ENCODE assay signal across 10 cellular contexts in the genomic region with DNA sequence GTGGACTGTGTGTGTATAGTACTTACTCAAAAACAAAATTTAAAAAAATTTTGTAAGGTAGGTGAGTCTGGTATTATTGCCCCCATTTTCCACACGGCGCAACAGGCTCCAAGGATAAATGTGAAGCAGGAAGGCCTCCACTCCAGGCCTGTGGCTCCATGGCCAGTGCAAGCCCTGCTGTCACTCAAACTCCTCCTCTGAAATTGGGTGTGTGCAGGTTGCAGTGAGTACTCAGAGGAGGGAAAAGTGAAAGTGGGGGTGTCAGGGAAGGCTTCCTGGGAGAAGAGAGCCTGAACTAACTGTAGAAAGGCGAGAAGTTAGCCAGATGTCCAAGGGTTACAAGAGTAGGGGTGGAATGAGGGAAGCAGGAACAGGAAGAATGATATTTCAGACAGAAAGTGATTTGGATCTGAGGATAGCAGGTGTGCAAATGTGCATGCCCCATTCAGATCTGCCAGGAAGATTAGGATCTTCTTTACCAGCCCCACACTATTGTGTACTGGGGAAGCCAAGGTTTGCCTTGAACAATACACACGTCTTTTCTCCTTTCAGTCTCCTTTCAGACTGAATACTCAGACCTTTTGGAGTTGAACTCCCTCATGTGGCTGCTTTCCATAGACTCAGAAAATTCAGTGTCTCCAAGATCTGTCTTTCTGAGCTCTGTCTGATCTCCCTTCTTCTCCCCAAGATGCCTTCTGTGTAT. TPM values are rescaled to one million over a fixed set of nuclear protein-coding genes. Genes with fewer than 3 reads are reported as not detected.
A peak's percentile ranks its signal among the peaks of the same experiment; 100 is the strongest.
DNase-seq lines count a peak whose midpoint lies in the region; ATAC-seq, FAIRE-seq and TF ChIP-seq lines count a peak whose summit lies in the region.
"Had no signal": no experiment of that assay in that cellular context is flagged by ENCODE, and none has a peak within 500 bp of the region (broad histone marks: within the 10 kb centered on the region; RNA-seq: fewer than 3 reads in every experiment).

No MANE protein-coding gene starts in this region.

- H3K79me2 ChIP-seq in GM12878 (ENCODE audit: control insufficient read depth, insufficient read depth, low read length), result no peaks in the 10 kb centered on the region

- WGBS in GM12878 (ENCODE audit: insufficient coverage, insufficient replicate concordance, low lambda C conversion rate, missing lambda C conversion rate), result 70% methylated on average over 4 of the region's 4 CpGs
- 74% methylated on average over 4 of the region's 4 CpGs for WGBS in liver

- FAIRE-seq in GM12878 (lab: Jason Lieb, UNC), result no peak

- no peak overlapping the region for H3K4me2 ChIP-seq in GM12878 (ENCODE audit: control insufficient read depth, insufficient read depth)

- no peaks in the 10 kb centered on the region for H4K20me1 ChIP-seq in GM12878 (ENCODE audit: control insufficient read depth, insufficient read depth)

- peak; percentile 56 for TF ChIP-seq CTCF in AG09309 (IDR thresholded peaks at IDR 0.05; ENCODE audit: control insufficient read depth, insufficient read depth, low read depth, low read length, missing control alignments)
- no peak for TF ChIP-seq CTCF in HEK293 (tag by site-specific recombination; IDR thresholded peaks at IDR 0.05)
- TF ChIP-seq CTCF in GM12878 (IDR thresholded peaks at IDR 0.05 in 2 of 3, conservative IDR thresholded peaks at IDR 0.05 in 1 of 3; ENCODE audit: control insufficient read depth in 2 of 3, extremely low read depth in 1 of 3, insufficient read depth in 1 of 3, low read depth in 3 of 3, low read length in 3 of 3), result peak in 1 of 3 experiments; percentile 20; a peak in 1 of 6 replicates
- peak; percentile 34 for TF ChIP-seq CTCF in liver (IDR thresholded peaks at IDR 0.05; ENCODE audit: low read depth, low read length, missing input control)

- ATAC-seq in GM12878 (peak; percentile 37; the same call in 2 of the 3 replicates), HG02610 (IDR thresholded peaks at IDR 0.05; ENCODE audit: unreplicated experiment) (no peak)

- no peak overlapping the region for H3K9ac ChIP-seq in GM12878 (ENCODE audit: control insufficient read depth, insufficient read depth, low read length)
- H3K9ac ChIP-seq in liver (ENCODE audit: low read depth in 1 of 2, low read length in 2 of 2), result no peak overlapping the region

- RAD21 ChIA-PET in GM12878 (lab: Charles Lee; ENCODE audit: unreplicated experiment), result no interaction called here

- H3K27ac ChIP-seq in HEK293 (ENCODE audit: extremely low read depth, low read depth, low read length) (no peak overlapping the region), GM12878 (ENCODE audit: control insufficient read depth, insufficient read depth) (no peak overlapping the region), liver (ENCODE audit: low read depth in 1 of 2, low read length in 2 of 2) (no peak overlapping the region)

- 0 out of 2 replicates have a peak, but pooled peaks have one; percentile 38 for TF ChIP-seq RAD21 in GM12878 (IDR thresholded peaks at IDR 0.05; ENCODE audit: insufficient read depth, low read depth, low read length)
- peak; percentile 71 to 74 for TF ChIP-seq RAD21 in liver (IDR thresholded peaks at IDR 0.05)

- intact Hi-C loops in GM12878 (cut with micrococcal nuclease; ENCODE audit: unreplicated experiment), result no loop called here

- no peak for TF ChIP-seq POLR2A in GM12878 (IDR thresholded peaks at IDR 0.05; ENCODE audit: low read depth, low read length)

- DNase-seq in AG09309 (ENCODE audit: low read depth) (no peak), GM12878 (ENCODE audit: low read depth, low spot score) (no peak), hepatic stellate cell (ENCODE audit: low spot score) (no peak), NK-92 (lab: John Stamatoyannopoulos, UW; ENCODE audit: unreplicated experiment) (no peak)
- no peak for DNase-seq in activated naive CD4-positive, alpha-beta T cell treated with anti-CD3 and anti-CD28 coated beads, Interleukin-2, amount 50 U/mL, for 16 hours
- DNase-seq: activated naive CD8-positive, alpha-beta T cell treated with anti-CD3 and anti-CD28 coated beads, Interleukin-2, amount 10 ng/mL, durations not matched to agents 7 days and 5 days; NCI-H187 treated with DMSO at 0.1 percent for 48 hours had no signal

- H3K4me3 ChIP-seq in AG09309 (ENCODE audit: control insufficient read depth, low read depth, low read length) (no peak overlapping the region), HEK293 (ENCODE audit: low read depth, low read length) (no peak overlapping the region), GM12878 (no peak overlapping the region), liver (ENCODE audit: low read depth in 1 of 3, low read length in 3 of 3) (no peak overlapping the region)

- no peak overlapping the region for H2AFZ ChIP-seq in GM12878 (ENCODE audit: control insufficient read depth, low read depth, low read length)

- POLR2A ChIA-PET in HEK293 (lab: Yijun Ruan, JAX) (no interaction called here), GM12878 (lab: Charles Lee) (no interaction called here)

- H3K9me3 ChIP-seq in HEK293 (ENCODE audit: control insufficient read depth, insufficient read depth, low read depth, low read length) (no peaks in the 10 kb centered on the region), GM12878 (replicated peaks; ENCODE audit: control insufficient read depth, insufficient read depth, low read length) (peaks cover 7% of the 10 kb centered on the region; the same call in 2 of the 3 replicates), liver (ENCODE audit: control insufficient read depth in 4 of 4, low read length in 3 of 4) (no peaks in the 10 kb centered on the region)

- no peaks in the 10 kb centered on the region for H3K36me3 ChIP-seq in HEK293 (ENCODE audit: control insufficient read depth in 2 of 2, insufficient read depth in 1 of 2, low read length in 2 of 2)
- H3K36me3 ChIP-seq in GM12878 (ENCODE audit: control insufficient read depth in 2 of 2, insufficient read depth in 2 of 2, low read length in 1 of 2), result no peaks in the 10 kb centered on the region
- H3K36me3 ChIP-seq in liver (ENCODE audit: control insufficient read depth in 4 of 4, insufficient read depth in 3 of 4, low read depth in 1 of 4, low read length in 3 of 4), result no peaks in the 10 kb centered on the region

- H3K27me3 ChIP-seq in GM12878 (replicated peaks in 1 of 2; ENCODE audit: control insufficient read depth in 2 of 2, insufficient read depth in 2 of 2, low read length in 1 of 2), result peaks cover 1 to 8% of the 10 kb centered on the region in 2 experiments; a peak in 2 of 4 replicates
- H3K27me3 ChIP-seq in liver (ENCODE audit: control insufficient read depth in 4 of 4, insufficient read depth in 4 of 4, low read length in 3 of 4), result no peaks in the 10 kb centered on the region

- H3K4me1 ChIP-seq in HEK293 (ENCODE audit: control insufficient read depth, insufficient read depth, low read length) (no peaks in the 10 kb centered on the region), GM12878 (ENCODE audit: control insufficient read depth, insufficient read depth, low read length) (peaks cover 7% of the 10 kb centered on the region), liver (ENCODE audit: control insufficient read depth in 4 of 4, insufficient read depth in 4 of 4, low read length in 3 of 4) (no peaks in the 10 kb centered on the region)

- no peak for TF ChIP-seq EP300 in GM12878 (IDR thresholded peaks at IDR 0.05; ENCODE audit: borderline replicate concordance in 1 of 2, control insufficient read depth in 1 of 2, low read depth in 2 of 2, low read length in 2 of 2)

- SMC1A ChIA-PET in GM12878 (lab: Charles Lee; ENCODE audit: uncharacterized antibody, unreplicated experiment), result interaction anchor here (0.7 to 1.3 kb wide), 2 partner anchors 68 to 87 kb away, joined by 3 to 4 read pairs; no protein-coding TSS in a partner anchor

- no TSS peak for BruUV-seq in GM12878 (replicated peaks; lab: Mats Ljungman, UMichigan)

- in situ Hi-C loops in GM12878 (cut with MboI), result no loop called here

- CTCF ChIA-PET in HEK293 (lab: Yijun Ruan, JAX) (interaction anchor here (1.0 to 2.4 kb wide), 3 partner anchors 9 to 87 kb away, joined by 3 to 10 read pairs (median 4); no protein-coding TSS in a partner anchor), GM12878 (lab: Yijun Ruan, JAX) (interaction anchor here (1.4 kb wide), 1 partner anchor 87 kb away, joined by 8 read pairs; no protein-coding TSS in a partner anchor)

TF ChIP-seq in HEK293, 187 proteins besides CTCF, POLR2A, EP300 and RAD21:
- TF ChIP-seq ZNF654 (tag by site-specific recombination; IDR thresholded peaks at IDR 0.05; ENCODE audit: low read depth) (peak; percentile 13; the same call in 1 of the 2 replicates), HOXA7 (CRISPR knock-in tag; IDR thresholded peaks at IDR 0.05; ENCODE audit: borderline replicate concordance) (no peak)

TF ChIP-seq in GM12878, 131 proteins besides CTCF, POLR2A, EP300 and RAD21 (continues in another document):
- no peak for TF ChIP-seq FOS (IDR thresholded peaks at IDR 0.05; ENCODE audit: borderline replicate concordance, extremely low read depth, insufficient read length)
- no peak for TF ChIP-seq IKZF1 (conservative IDR thresholded peaks at IDR 0.05)
- no peak for TF ChIP-seq RB1 (IDR thresholded peaks at IDR 0.05; ENCODE audit: borderline replicate concordance)

TF ChIP-seq in liver, 16 proteins besides CTCF, POLR2A, EP300 and RAD21 (continues in another document):
- TF ChIP-seq EGR1 (IDR thresholded peaks at IDR 0.05; ENCODE audit: low read depth in 2 of 2), result no peak
- TF ChIP-seq, protein P1, sequence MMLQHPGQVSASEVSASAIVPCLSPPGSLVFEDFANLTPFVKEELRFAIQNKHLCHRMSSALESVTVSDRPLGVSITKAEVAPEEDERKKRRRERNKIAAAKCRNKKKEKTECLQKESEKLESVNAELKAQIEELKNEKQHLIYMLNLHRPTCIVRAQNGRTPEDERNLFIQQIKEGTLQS (IDR thresholded peaks at IDR 0.05), result no peak
- TF ChIP-seq NR2F2 (IDR thresholded peaks at IDR 0.05), result no peak
- no peak for TF ChIP-seq YY1 (IDR thresholded peaks at IDR 0.05)

RNA-seq across cellular contexts. Expression of gene RYK, which starts 48.7 kb away (rescaled TPM):
- total RNA-seq in GM12878 (2013; cell fraction: nucleolus; rRNA removed), result 96.7 and 112 TPM in 2 replicates
- total RNA-seq in GM12878 (2014; rRNA removed) (15.2 and 17.5 TPM in 2 replicates), GM12878 (2014; rRNA removed; fragmentation: Illumina TruSeq; extraction: Trizol) (16.3 and 17.5 TPM in 2 replicates), GM12878 (2021) (9.0 and 10.5 TPM in 2 replicates), liver (10 to 100 TPM; 20.5 to 36.1 TPM)
- polyA plus RNA-seq in GM12878 (2011; ENCODE audit: low read depth), result 5.4 TPM
- polyA plus RNA-seq in GM12878 (2011; rRNA removed) (25.1 and 31.5 TPM in 2 replicates), GM12878 (2014; fragmentation: Illumina TruSeq; extraction: Trizol) (14.7 and 20.3 TPM in 2 replicates), GM12878 (2014; fragmentation: Nextera tagmentation; extraction: Ambion mirVana) (1 to 10 TPM; 3.4 to 4.3 TPM), GM12878 (2014; rRNA removed) (11.6 and 11.7 TPM in 2 replicates), GM12878 (2016; fragmentation: Nextera tagmentation; extraction: Ambion mirVana) (1 to 10 TPM; 2.0 to 4.7 TPM), liver (10 to 100 TPM in 1 of 2 donors, 1 to 10 TPM in 1; 7.5 to 10.0 TPM)
- polyA plus RNA-seq in GM12878 (2011; cell fraction: cytosol; rRNA removed), result 10.7 and 13.2 TPM in 2 replicates
- polyA plus RNA-seq in GM12878 (2011; cell fraction: nucleus; rRNA removed), result 34.4 and 37.8 TPM in 2 replicates
- 6.8 and 10.5 TPM in 2 replicates for polyA plus RNA-seq in GM12878 (2012)
- 31.7 and 33.4 TPM in 2 replicates for polyA minus RNA-seq in GM12878 (2011; rRNA and poly(A)+ RNA removed)
- polyA minus RNA-seq in GM12878 (2011; cell fraction: cytosol; rRNA and poly(A)+ RNA removed), result 4.8 and 6.2 TPM in 2 replicates
- polyA minus RNA-seq in GM12878 (2011; cell fraction: nucleus; rRNA and poly(A)+ RNA removed), result 19.5 and 38.2 TPM in 2 replicates
